9 cellular contexts compared by ENCODE assay signal in genomic region chr16:28689425-28689824, GRCh38. TPM values are rescaled to one million over a fixed set of nuclear protein-coding genes. Genes with fewer than 3 reads are reported as not detected.
DNase-seq lines count a peak whose midpoint lies in the region; ATAC-seq and TF ChIP-seq lines count a peak whose summit lies in the region.
"Not testable (repeated sequence)": the region's sequence is repeated elsewhere in the genome, so short reads cannot be mapped to it uniquely, and the experiment has no call there.
"Had no signal": no experiment of that assay in that cellular context is flagged by ENCODE, and none has a peak within 500 bp of the region (broad histone marks: within the 10 kb centered on the region; RNA-seq: fewer than 3 reads in every experiment).

No MANE protein-coding gene starts in this region.

- not testable (repeated sequence) for H3K27ac Mint-ChIP-seq in CD4-positive, CD25-positive, alpha-beta regulatory T cell; T-helper 17 cell; activated CD8-positive, alpha-beta T cell treated with anti-CD3 and anti-CD28 coated beads for 36 hours; activated T-helper 17 cell treated with anti-CD3 and anti-CD28 coated beads, Interleukin-2, amount 50 U/mL, for 72 hours; central memory CD8-positive, alpha-beta T cell (ENCODE audit: low read depth); naive thymus-derived CD8-positive, alpha-beta T cell; stimulated activated effector memory CD8-positive, alpha-beta T cell treated with anti-CD3 and anti-CD28 coated beads, Interleukin-12 subunit alpha, Interleukin-12 subunit beta, amount 100 ng/mL, for 72 hours

- not testable (repeated sequence) for H4K20me1 ChIP-seq in HCT116 (ENCODE audit: insufficient read depth)

- intact Hi-C loops in HCT116 (cut with micrococcal nuclease); activated CD8-positive, alpha-beta T cell treated with anti-CD3 and anti-CD28 coated beads for 36 hours (cut with micrococcal nuclease): not testable (repeated sequence)

- TSS peak; percentile 80 for BruUV-seq in HCT116 (replicated peaks; lab: Mats Ljungman, UMichigan)

- not testable (repeated sequence) for H2AFZ ChIP-seq in HCT116 (ENCODE audit: low read depth, low read length, poor library complexity, severe bottlenecking)

- H3K4me1 ChIP-seq in CD4-positive, CD25-positive, alpha-beta regulatory T cell (ENCODE audit: control insufficient read depth, insufficient read depth, low read length, poor library complexity, severe bottlenecking); HCT116 (ENCODE audit: control insufficient read depth in 1 of 2, insufficient read depth in 2 of 2, low read length in 2 of 2): not testable (repeated sequence)

- not testable (repeated sequence) for H3K4me1 Mint-ChIP-seq in CD4-positive, CD25-positive, alpha-beta regulatory T cell; T-helper 17 cell; activated CD8-positive, alpha-beta T cell treated with anti-CD3 and anti-CD28 coated beads for 36 hours (ENCODE audit: low read depth); activated T-helper 17 cell treated with anti-CD3 and anti-CD28 coated beads, Interleukin-2, amount 50 U/mL, for 72 hours; central memory CD8-positive, alpha-beta T cell; naive thymus-derived CD8-positive, alpha-beta T cell; stimulated activated effector memory CD8-positive, alpha-beta T cell treated with anti-CD3 and anti-CD28 coated beads, Interleukin-12 subunit alpha, Interleukin-12 subunit beta, amount 100 ng/mL, for 72 hours

- not testable (repeated sequence) for H3K36me3 ChIP-seq in CD4-positive, CD25-positive, alpha-beta regulatory T cell (ENCODE audit: control insufficient read depth, insufficient read depth, low read length); HCT116 (ENCODE audit: control insufficient read depth in 1 of 2, insufficient read depth in 2 of 2, low read length in 2 of 2)

- not testable (repeated sequence) for H3K27me3 ChIP-seq in CD4-positive, CD25-positive, alpha-beta regulatory T cell (ENCODE audit: control insufficient read depth, insufficient read depth, low read length); HCT116 (ENCODE audit: insufficient read depth, low read length)

- H3K4me3 Mint-ChIP-seq in CD4-positive, CD25-positive, alpha-beta regulatory T cell; T-helper 17 cell; activated CD8-positive, alpha-beta T cell treated with anti-CD3 and anti-CD28 coated beads for 36 hours; activated T-helper 17 cell treated with anti-CD3 and anti-CD28 coated beads, Interleukin-2, amount 50 U/mL, for 72 hours; central memory CD8-positive, alpha-beta T cell; naive thymus-derived CD8-positive, alpha-beta T cell; stimulated activated effector memory CD8-positive, alpha-beta T cell treated with anti-CD3 and anti-CD28 coated beads, Interleukin-12 subunit alpha, Interleukin-12 subunit beta, amount 100 ng/mL, for 72 hours: not testable (repeated sequence)

- not testable (repeated sequence) for H3K4me2 ChIP-seq in HCT116 (ENCODE audit: low read length)

- POLR2A ChIA-PET in HCT116 (lab: Charles Lee); activated CD8-positive, alpha-beta T cell treated with anti-CD3 and anti-CD28 coated beads for 36 hours (lab: Charles Lee); naive thymus-derived CD8-positive, alpha-beta T cell (lab: Charles Lee): not testable (repeated sequence)

- not testable (repeated sequence) for TF ChIP-seq CTCF in HCT116 (IDR thresholded peaks at IDR 0.05 in 2 of 3, conservative IDR thresholded peaks at IDR 0.05 in 1 of 3; ENCODE audit: borderline replicate concordance in 1 of 3, insufficient read depth in 1 of 3, low read depth in 2 of 3, low read length in 2 of 3); activated CD8-positive, alpha-beta T cell treated with anti-CD3 and anti-CD28 coated beads for 36 hours (IDR thresholded peaks at IDR 0.05)

- RAD21 ChIA-PET in HCT116 (lab: Charles Lee; ENCODE audit: low non-redundant PET in 1 of 2, low total read pairs in 2 of 2, uncharacterized antibody in 2 of 2, unreplicated experiment in 2 of 2) = not testable (repeated sequence)

- TF ChIP-seq RAD21 in HCT116 (IDR thresholded peaks at IDR 0.05; ENCODE audit: low read depth) = not testable (repeated sequence)

- not testable (repeated sequence) for DNase-seq in CD4-positive, CD25-positive, alpha-beta regulatory T cell; HCT116 (ENCODE audit: low read depth, low spot score); T-helper 17 cell; activated CD8-positive, alpha-beta T cell treated with anti-CD3 and anti-CD28 coated beads for 36 hours; central memory CD8-positive, alpha-beta T cell (ENCODE audit: low spot score in 2 of 2); naive thymus-derived CD8-positive, alpha-beta T cell; stimulated activated effector memory CD8-positive, alpha-beta T cell treated with anti-CD3 and anti-CD28 coated beads, Interleukin-12 subunit alpha, Interleukin-12 subunit beta, amount 100 ng/mL, for 72 hours (ENCODE audit: low spot score in 2 of 2)

- not testable (repeated sequence) for H3K79me2 ChIP-seq in HCT116 (ENCODE audit: insufficient read depth, low read length)

- CTCF ChIA-PET in HCT116 (lab: Charles Lee); activated CD8-positive, alpha-beta T cell treated with anti-CD3 and anti-CD28 coated beads for 36 hours (lab: Charles Lee): not testable (repeated sequence)

- not testable (repeated sequence) for H3K9me3 ChIP-seq in CD4-positive, CD25-positive, alpha-beta regulatory T cell (ENCODE audit: control insufficient read depth in 2 of 2, low read length in 2 of 2); HCT116 (ENCODE audit: control insufficient read depth in 1 of 2, insufficient read depth in 1 of 2, low read depth in 1 of 2, low read length in 2 of 2); T-helper 17 cell (ENCODE audit: control insufficient read depth, low read length, poor library complexity, severe bottlenecking)

- TF ChIP-seq POLR2A in HCT116 (IDR thresholded peaks at IDR 0.05; ENCODE audit: borderline replicate concordance, extremely low read depth, insufficient read depth, insufficient read length) = not testable (repeated sequence)

- H3K9me2 ChIP-seq in HCT116 (ENCODE audit: insufficient read depth) = not testable (repeated sequence)

- not testable (repeated sequence) for H3K9ac ChIP-seq in HCT116 (ENCODE audit: low read length)

- H3K27ac ChIP-seq in CD4-positive, CD25-positive, alpha-beta regulatory T cell (ENCODE audit: insufficient read depth, low read length, poor library complexity, severe bottlenecking); HCT116 (ENCODE audit: low read depth, low read length): not testable (repeated sequence)

- not testable (repeated sequence) for H3K36me3 Mint-ChIP-seq in CD4-positive, CD25-positive, alpha-beta regulatory T cell; T-helper 17 cell (ENCODE audit: low read depth); activated CD8-positive, alpha-beta T cell treated with anti-CD3 and anti-CD28 coated beads for 36 hours (ENCODE audit: low read depth); activated T-helper 17 cell treated with anti-CD3 and anti-CD28 coated beads, Interleukin-2, amount 50 U/mL, for 72 hours (ENCODE audit: low read depth); central memory CD8-positive, alpha-beta T cell (ENCODE audit: insufficient read depth); naive thymus-derived CD8-positive, alpha-beta T cell; stimulated activated effector memory CD8-positive, alpha-beta T cell treated with anti-CD3 and anti-CD28 coated beads, Interleukin-12 subunit alpha, Interleukin-12 subunit beta, amount 100 ng/mL, for 72 hours

- H3K9me3 Mint-ChIP-seq in CD4-positive, CD25-positive, alpha-beta regulatory T cell; activated CD8-positive, alpha-beta T cell treated with anti-CD3 and anti-CD28 coated beads for 36 hours; activated T-helper 17 cell treated with anti-CD3 and anti-CD28 coated beads, Interleukin-2, amount 50 U/mL, for 72 hours; central memory CD8-positive, alpha-beta T cell; naive thymus-derived CD8-positive, alpha-beta T cell; stimulated activated effector memory CD8-positive, alpha-beta T cell treated with anti-CD3 and anti-CD28 coated beads, Interleukin-12 subunit alpha, Interleukin-12 subunit beta, amount 100 ng/mL, for 72 hours: not testable (repeated sequence)

- ATAC-seq in CD4-positive, CD25-positive, alpha-beta regulatory T cell (ENCODE audit: low read depth in 2 of 2) = peak; percentile 49 to 58
- ATAC-seq in HCT116 = not testable (repeated sequence)
- ATAC-seq in T-helper 17 cell = peak; percentile 59
- peak; percentile 37 for ATAC-seq in activated CD8-positive, alpha-beta T cell treated with anti-CD3 and anti-CD28 coated beads for 36 hours
- ATAC-seq in activated T-helper 17 cell treated with anti-CD3 and anti-CD28 coated beads, Interleukin-2, amount 50 U/mL, for 72 hours (replicated peaks) = peak; percentile 70
- ATAC-seq in central memory CD8-positive, alpha-beta T cell (replicated peaks; ENCODE audit: extremely low read depth, poor library complexity, severe bottlenecking) = peak; percentile 29
- ATAC-seq in naive thymus-derived CD8-positive, alpha-beta T cell = peak; percentile 15 to 39
- ATAC-seq in stimulated activated effector memory CD8-positive, alpha-beta T cell treated with anti-CD3 and anti-CD28 coated beads, Interleukin-12 subunit alpha, Interleukin-12 subunit beta, amount 100 ng/mL, for 72 hours = peak; percentile 61

- H3K4me3 ChIP-seq in CD4-positive, CD25-positive, alpha-beta regulatory T cell (ENCODE audit: low read depth, low read length); HCT116 (replicated peaks in 1 of 2; ENCODE audit: low read depth in 1 of 2, low read length in 2 of 2): not testable (repeated sequence)

- H3K27me3 Mint-ChIP-seq in CD4-positive, CD25-positive, alpha-beta regulatory T cell; T-helper 17 cell; activated CD8-positive, alpha-beta T cell treated with anti-CD3 and anti-CD28 coated beads for 36 hours; activated T-helper 17 cell treated with anti-CD3 and anti-CD28 coated beads, Interleukin-2, amount 50 U/mL, for 72 hours; central memory CD8-positive, alpha-beta T cell; naive thymus-derived CD8-positive, alpha-beta T cell: not testable (repeated sequence)

RNA-seq across cellular contexts. Expression of gene EIF3C, which starts 21.8 kb away (rescaled TPM):
- 182 TPM for total RNA-seq in CD4-positive, CD25-positive, alpha-beta regulatory T cell
- polyA plus RNA-seq in CD4-positive, CD25-positive, alpha-beta regulatory T cell = 100 to 1,000 TPM; 131 to 214 (median 178) TPM
- total RNA-seq in HCT116 (2021; ENCODE audit: unreplicated experiment) (680 TPM), T-helper 17 cell (100 to 1,000 TPM; 257 to 259 TPM)
- 731 and 843 TPM in 2 replicates for polyA plus RNA-seq in HCT116 (2012)
- 100 to 1,000 TPM; 837 to 851 TPM for total RNA-seq in activated CD8-positive, alpha-beta T cell treated with anti-CD3 and anti-CD28 coated beads for 36 hours
- total RNA-seq in activated T-helper 17 cell treated with anti-CD3 and anti-CD28 coated beads, Interleukin-2, amount 50 U/mL, for 72 hours = 100 to 1,000 TPM; 356 to 481 TPM
- 100 to 1,000 TPM; 271 to 279 TPM for total RNA-seq in naive thymus-derived CD8-positive, alpha-beta T cell
- 100 to 1,000 TPM; 208 to 320 (median 221) TPM for polyA plus RNA-seq in naive thymus-derived CD8-positive, alpha-beta T cell

RNA-seq across cellular contexts. Expression of gene NPIPB8, which starts 51.6 kb away (rescaled TPM):
- total RNA-seq in CD4-positive, CD25-positive, alpha-beta regulatory T cell = 1.1 TPM
- polyA plus RNA-seq in CD4-positive, CD25-positive, alpha-beta regulatory T cell = not detected
- total RNA-seq in HCT116 (2021; ENCODE audit: unreplicated experiment) = 0.79 TPM
- polyA plus RNA-seq in HCT116 (2012) = 0.19 and 0.34 TPM in 2 replicates
- 1 to 10 TPM in 1 of 2 donors, not detected in 1; 1.2 TPM for total RNA-seq in T-helper 17 cell
- total RNA-seq in activated CD8-positive, alpha-beta T cell treated with anti-CD3 and anti-CD28 coated beads for 36 hours = not detected
- not detected for total RNA-seq in activated T-helper 17 cell treated with anti-CD3 and anti-CD28 coated beads, Interleukin-2, amount 50 U/mL, for 72 hours
- total RNA-seq in naive thymus-derived CD8-positive, alpha-beta T cell = 1 to 10 TPM; 4.5 to 5.4 TPM
- polyA plus RNA-seq in naive thymus-derived CD8-positive, alpha-beta T cell = under 1 TPM in 1 of 3 donors, not detected in 2; 0.53 TPM
- total RNA-seq: CD4-positive, alpha-beta memory T cell had no signal
- polyA plus RNA-seq: CD4-positive, alpha-beta memory T cell had no signal
